In genomic region chr16:28059841-28060240, GRCh38 we compare ENCODE assay signal across 21 cellular contexts. TPM values are rescaled to one million over a fixed set of nuclear protein-coding genes. Genes with fewer than 3 reads are reported as not detected.
DNase-seq lines count a peak whose midpoint lies in the region; ATAC-seq and TF ChIP-seq lines count a peak whose summit lies in the region.
"Had no signal": no experiment of that assay in that cellular context is flagged by ENCODE, and none has a peak within 500 bp of the region (broad histone marks: within the 10 kb centered on the region; RNA-seq: fewer than 3 reads in every experiment).

No MANE protein-coding gene starts in this region.

- no peaks in the 10 kb centered on the region for H3K36me3 ChIP-seq in PC-9 (ENCODE audit: low read depth)
- no peaks in the 10 kb centered on the region for H3K36me3 ChIP-seq in gastroesophageal sphincter
- H3K36me3 ChIP-seq: HAP-1 had no signal

- TF ChIP-seq CTCF in PC-9 (conservative IDR thresholded peaks at IDR 0.05) (no peak), nephron (IDR thresholded peaks at IDR 0.05; ENCODE audit: unreplicated experiment in 3 of 3) (no peak), type B pancreatic cell (conservative IDR thresholded peaks at IDR 0.05) (no peak), gastroesophageal sphincter (IDR thresholded peaks at IDR 0.05) (no peak)

- H3K4me1 Mint-ChIP-seq in activated naive CD4-positive, alpha-beta T cell treated with anti-CD3 and anti-CD28 coated beads, Interleukin-2, amount 50 U/mL, for 24 hours, result peaks cover 12% of the 10 kb centered on the region
- peaks cover 23% of the 10 kb centered on the region for H3K4me1 Mint-ChIP-seq in nephron
- H3K4me1 Mint-ChIP-seq in type B pancreatic cell (ENCODE audit: unreplicated experiment), result no peaks in the 10 kb centered on the region
- peaks cover 6% of the 10 kb centered on the region for H3K4me1 Mint-ChIP-seq in activated CD4-positive, alpha-beta memory T cell treated with anti-CD3 and anti-CD28 coated beads for 36 hours (ENCODE audit: low read depth)

- H3K27me3 ChIP-seq in PC-9 (ENCODE audit: insufficient read depth, low read depth) (peaks cover 71% of the 10 kb centered on the region), gastroesophageal sphincter (peaks cover 94% of the 10 kb centered on the region)

- 5 to 50% methylated on average over 1 to 8 of the region's 9 CpGs for WGBS in gastroesophageal sphincter (ENCODE audit: low coverage in 1 of 2), 2 donors

- no peak for DNase-seq in activated naive CD4-positive, alpha-beta T cell treated with Interleukin-2 at 50 U/mL for 16 hours
- no peak for DNase-seq in PC-9
- DNase-seq in type B pancreatic cell (ENCODE audit: extremely low spot score, unreplicated experiment), result no peak
- DNase-seq in activated CD4-positive, alpha-beta memory T cell treated with anti-CD3 and anti-CD28 coated beads for 36 hours, result no peak
- no peak for DNase-seq in activated CD4-positive, alpha-beta T cell treated with anti-CD3 and anti-CD28 coated beads, Interleukin-2, amount 50 U/mL, for 48 hours
- DNase-seq: AML-193; Caco-2; CD4-positive, alpha-beta T cell; DMS153; DND-41; EL had no signal

- no peaks in the 10 kb centered on the region for H3K9me2 ChIP-seq in PC-9 (ENCODE audit: insufficient read depth)

- POLR2A ChIA-PET in PC-9 (lab: Charles Lee; ENCODE audit: unreplicated experiment), result no interaction called here
- POLR2A ChIA-PET in activated CD4-positive, alpha-beta memory T cell treated with anti-CD3 and anti-CD28 coated beads for 36 hours (lab: Charles Lee), result no interaction called here

- H3K4me2 ChIP-seq in PC-9, result peak overlapping the region; percentile 24; the same call in 1 of the 2 replicates

- no peaks in the 10 kb centered on the region for H3K4me1 ChIP-seq in PC-9 (replicated peaks; ENCODE audit: insufficient read depth)
- peaks cover 0 to 17% (median 0%) of the 10 kb centered on the region in 3 donors for H3K4me1 ChIP-seq in gastroesophageal sphincter
- H3K4me1 ChIP-seq: Caco-2, HAP-1 had no signal

- TF ChIP-seq EP300 in gastroesophageal sphincter (IDR thresholded peaks at IDR 0.05), result no peak

- H3K9me3 Mint-ChIP-seq in activated naive CD4-positive, alpha-beta T cell treated with anti-CD3 and anti-CD28 coated beads, Interleukin-2, amount 50 U/mL, for 24 hours, result no peaks in the 10 kb centered on the region
- H3K9me3 Mint-ChIP-seq in nephron (no peaks in the 10 kb centered on the region), type B pancreatic cell (no peaks in the 10 kb centered on the region)
- no peaks in the 10 kb centered on the region for H3K9me3 Mint-ChIP-seq in activated CD4-positive, alpha-beta memory T cell treated with anti-CD3 and anti-CD28 coated beads for 36 hours
- H3K9me3 Mint-ChIP-seq: CD4-positive, alpha-beta T cell had no signal

- ATAC-seq in gastroesophageal sphincter, result no peak
- ATAC-seq: GM12878, K562 had no signal

- H3K27ac Mint-ChIP-seq in activated naive CD4-positive, alpha-beta T cell treated with anti-CD3 and anti-CD28 coated beads, Interleukin-2, amount 50 U/mL, for 24 hours, result no peak overlapping the region
- H3K27ac Mint-ChIP-seq in nephron, result peak overlapping the region in 2 of 3 experiments; percentile 18 to 22
- no peak overlapping the region for H3K27ac Mint-ChIP-seq in type B pancreatic cell
- H3K27ac Mint-ChIP-seq in activated CD4-positive, alpha-beta memory T cell treated with anti-CD3 and anti-CD28 coated beads for 36 hours, result no peak overlapping the region
- H3K27ac Mint-ChIP-seq: CD4-positive, alpha-beta T cell had no signal

- H3K27ac ChIP-seq in PC-9 (no peak overlapping the region), gastroesophageal sphincter (no peak overlapping the region)
- H3K27ac ChIP-seq: C4-2B, HL-60 had no signal

- H3K79me2 ChIP-seq in PC-9 (ENCODE audit: low read depth), result no peaks in the 10 kb centered on the region

- no peak for TF ChIP-seq POLR2A in gastroesophageal sphincter (IDR thresholded peaks at IDR 0.05)

- intact Hi-C loops in PC-9 (cut with micrococcal nuclease; ENCODE audit: unreplicated experiment), result no loop called here
- intact Hi-C loops in activated CD4-positive, alpha-beta memory T cell treated with anti-CD3 and anti-CD28 coated beads for 36 hours (cut with micrococcal nuclease), result no loop called here

- H3F3A ChIP-seq in PC-9 (ENCODE audit: insufficient read depth, low read depth), result no peaks in the 10 kb centered on the region

- no TSS peak for BruUV-seq in PC-9 (replicated peaks; lab: Mats Ljungman, UMichigan)

- no peaks in the 10 kb centered on the region for H4K20me1 ChIP-seq in PC-9 (ENCODE audit: insufficient read depth)

- CTCF ChIA-PET in PC-9 (lab: Charles Lee), result no interaction called here
- CTCF ChIA-PET in activated CD4-positive, alpha-beta memory T cell treated with anti-CD3 and anti-CD28 coated beads for 36 hours (lab: Charles Lee), result interaction anchor here (1.0 kb wide), 1 partner anchor 10 kb away, joined by 4 read pairs; no protein-coding TSS in a partner anchor

- H3K36me3 Mint-ChIP-seq in activated naive CD4-positive, alpha-beta T cell treated with anti-CD3 and anti-CD28 coated beads, Interleukin-2, amount 50 U/mL, for 24 hours, result no peaks in the 10 kb centered on the region
- H3K36me3 Mint-ChIP-seq in nephron (ENCODE audit: low read depth) (no peaks in the 10 kb centered on the region), type B pancreatic cell (no peaks in the 10 kb centered on the region)
- H3K36me3 Mint-ChIP-seq in activated CD4-positive, alpha-beta memory T cell treated with anti-CD3 and anti-CD28 coated beads for 36 hours, result no peaks in the 10 kb centered on the region

- peak overlapping the region; percentile 24 for H3K4me3 Mint-ChIP-seq in activated naive CD4-positive, alpha-beta T cell treated with anti-CD3 and anti-CD28 coated beads, Interleukin-2, amount 50 U/mL, for 24 hours
- peak overlapping the region; percentile 1 to 63 (median 57) for H3K4me3 Mint-ChIP-seq in nephron
- peak overlapping the region; percentile 11 for H3K4me3 Mint-ChIP-seq in type B pancreatic cell
- H3K4me3 Mint-ChIP-seq in activated CD4-positive, alpha-beta memory T cell treated with anti-CD3 and anti-CD28 coated beads for 36 hours, result no peak overlapping the region
- H3K4me3 Mint-ChIP-seq: CD4-positive, alpha-beta T cell had no signal

- no peak overlapping the region for H2AFZ ChIP-seq in PC-9

- H3K27me3 Mint-ChIP-seq in activated naive CD4-positive, alpha-beta T cell treated with anti-CD3 and anti-CD28 coated beads, Interleukin-2, amount 50 U/mL, for 24 hours, result peaks cover 31% of the 10 kb centered on the region
- H3K27me3 Mint-ChIP-seq in nephron (ENCODE audit: low read depth) (peaks cover 72% of the 10 kb centered on the region), type B pancreatic cell (peaks cover 70% of the 10 kb centered on the region)
- peaks cover 45% of the 10 kb centered on the region for H3K27me3 Mint-ChIP-seq in activated CD4-positive, alpha-beta memory T cell treated with anti-CD3 and anti-CD28 coated beads for 36 hours

- no peak overlapping the region for H3K4me3 ChIP-seq in PC-9
- no peak overlapping the region for H3K4me3 ChIP-seq in gastroesophageal sphincter
- H3K4me3 ChIP-seq: GM12878, HAP-1, K562 had no signal

- no peaks in the 10 kb centered on the region for H3K9me3 ChIP-seq in PC-9 (ENCODE audit: insufficient read depth, low read depth)
- H3K9me3 ChIP-seq in gastroesophageal sphincter, result no peaks in the 10 kb centered on the region
- H3K9me3 ChIP-seq: Caco-2, HAP-1 had no signal

RNA-seq across cellular contexts. Expression of gene GSG1L, which starts 3.7 kb away (rescaled TPM):
- total RNA-seq in PC-9 (2021) (not detected in 2 replicates), type B pancreatic cell (ENCODE audit: low replicate concordance) (1.4 and 26.2 TPM in 2 replicates), gastroesophageal sphincter (1 to 10 TPM in 1 of 4 donors, not detected in 3; 1.0 TPM)
- total RNA-seq in activated CD4-positive, alpha-beta memory T cell treated with anti-CD3 and anti-CD28 coated beads for 36 hours, result under 1 TPM; 0.26 to 0.44 TPM
- total RNA-seq: Caco-2; CD4-positive, alpha-beta T cell; G401; GM12878; HT1080; K562 had no signal

Comparison
In these comparisons a context has a peak if more than half of its experiments do, and no peak if none do; other contexts are left out.
1. H3K27ac Mint-ChIP-seq: peak in nephron (2 of 3); none in activated naive CD4-positive, alpha-beta T cell treated with anti-CD3 and anti-CD28 coated beads, Interleukin-2, amount 50 U/mL, for 24 hours (single experiment), type B pancreatic cell (single experiment) and activated CD4-positive, alpha-beta memory T cell treated with anti-CD3 and anti-CD28 coated beads for 36 hours (single experiment).